14 cellular contexts compared by ENCODE assay signal in the genomic region with DNA sequence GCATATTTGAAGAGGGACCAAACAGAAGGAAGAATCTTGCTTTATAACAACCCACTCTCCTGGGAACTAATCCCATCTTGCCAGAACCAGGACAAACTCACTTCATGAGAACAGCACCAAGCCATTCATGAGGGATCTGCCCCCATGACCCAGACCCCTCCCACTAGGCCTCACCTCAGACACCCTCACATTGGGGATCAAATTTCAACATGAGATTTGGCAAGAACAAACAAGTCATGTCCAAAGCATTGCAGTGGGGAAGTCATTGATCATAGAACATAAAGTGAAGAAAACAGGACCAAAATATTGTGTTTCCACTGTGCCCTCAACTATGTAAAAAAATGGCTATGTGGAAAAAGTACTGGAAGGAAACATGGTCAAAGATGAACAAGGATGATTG. TPM values are rescaled to one million over a fixed set of nuclear protein-coding genes. Genes with fewer than 3 reads are reported as not detected.
DNase-seq lines count a peak whose midpoint lies in the region; ATAC-seq and TF ChIP-seq lines count a peak whose summit lies in the region.
"Had no signal": no experiment of that assay in that cellular context is flagged by ENCODE, and none has a peak within 500 bp of the region (broad histone marks: within the 10 kb centered on the region; RNA-seq: fewer than 3 reads in every experiment).

No MANE protein-coding gene starts in this region.

- no peak for ATAC-seq in HG02763 (IDR thresholded peaks at IDR 0.05; ENCODE audit: unreplicated experiment)

- H3K36me3 Mint-ChIP-seq in chondrocyte (ENCODE audit: low read depth) (peaks cover 42% of the 10 kb centered on the region), neural progenitor cell (peaks cover 61% of the 10 kb centered on the region)
- H3K36me3 Mint-ChIP-seq: activated naive CD8-positive, alpha-beta T cell; IgD-negative memory B cell had no signal

- peak overlapping the region; percentile 35 to 61 for H3K27ac ChIP-seq in right atrium auricular region
- H3K27ac ChIP-seq in neural progenitor cell: no peak overlapping the region
- peak overlapping the region; percentile 74 for H3K27ac ChIP-seq in vagina

- peak overlapping the region; percentile 25 for H3K4me2 ChIP-seq in neural progenitor cell

- peaks cover 3% of the 10 kb centered on the region for H3F3A ChIP-seq in neural progenitor cell (ENCODE audit: low read depth)

- H3K4me3 ChIP-seq in right atrium auricular region (no peak overlapping the region), neural progenitor cell (no peak overlapping the region), vagina (no peak overlapping the region)

- H3K9me3 ChIP-seq in right atrium auricular region (no peaks in the 10 kb centered on the region), neural progenitor cell (ENCODE audit: low read depth) (no peaks in the 10 kb centered on the region), vagina (no peaks in the 10 kb centered on the region)

- no peak for DNase-seq in right atrium auricular region (ENCODE audit: low spot score)
- no peak for DNase-seq in cardiac septum (ENCODE audit: low spot score)
- no peak for DNase-seq in chondrocyte (ENCODE audit: low spot score)
- no peak for DNase-seq in neural progenitor cell (ENCODE audit: low spot score)
- DNase-seq in vagina (ENCODE audit: extremely low spot score in 2 of 2): no peak
- DNase-seq in NCI-H2196 (lab: John Stamatoyannopoulos, UW; ENCODE audit: unreplicated experiment): no peak
- no peak for DNase-seq in stimulated activated CD4-positive, alpha-beta T cell treated with anti-CD3 and anti-CD28 coated beads, Interleukin-4, amount 100 ng/mL, for 24 hours
- DNase-seq: activated CD8-positive, alpha-beta memory T cell treated with anti-CD3 and anti-CD28 coated beads, Interleukin-2, amount 50 U/mL, for 4 hours; foreskin melanocyte; NCI-H1694 treated with DMSO at 0.1 percent for 48 hours; small intestine had no signal

- intact Hi-C loops in cardiac septum (cut with DNase I) (no loop called here), vagina (cut with DNase I) (no loop called here)

- peak overlapping the region; percentile 82 for H3K27ac Mint-ChIP-seq in chondrocyte (ENCODE audit: unreplicated experiment)
- peak overlapping the region; percentile 48 for H3K27ac Mint-ChIP-seq in neural progenitor cell
- H3K27ac Mint-ChIP-seq: activated naive CD8-positive, alpha-beta T cell; IgD-negative memory B cell had no signal

- no peak overlapping the region for H3K9ac ChIP-seq in neural progenitor cell

- H2AFZ ChIP-seq in neural progenitor cell (replicated peaks): no peak overlapping the region

- peaks cover 97% of the 10 kb centered on the region for H3K79me2 ChIP-seq in neural progenitor cell (ENCODE audit: low read depth)

- H3K27me3 Mint-ChIP-seq in chondrocyte (ENCODE audit: low read depth): no peaks in the 10 kb centered on the region
- H3K27me3 Mint-ChIP-seq in neural progenitor cell (ENCODE audit: insufficient read depth, low read depth): no peaks in the 10 kb centered on the region

- TF ChIP-seq CTCF in right atrium auricular region (IDR thresholded peaks at IDR 0.05): no peak
- no peak for TF ChIP-seq CTCF in chondrocyte (IDR thresholded peaks at IDR 0.05)
- TF ChIP-seq CTCF in neural progenitor cell (IDR thresholded peaks at IDR 0.05): no peak
- no peak for TF ChIP-seq CTCF in vagina (IDR thresholded peaks at IDR 0.05)

- H4K20me1 ChIP-seq in neural progenitor cell (ENCODE audit: low read depth): peaks cover 57% of the 10 kb centered on the region

- H3K36me3 ChIP-seq in right atrium auricular region (peaks cover 11% of the 10 kb centered on the region), neural progenitor cell (no peaks in the 10 kb centered on the region), vagina (no peaks in the 10 kb centered on the region)

- H3K4me1 ChIP-seq in right atrium auricular region (peaks cover 0 to 83% of the 10 kb centered on the region in 2 donors), neural progenitor cell (peaks cover 41% of the 10 kb centered on the region), vagina (peaks cover 80% of the 10 kb centered on the region)

- no peaks in the 10 kb centered on the region for H3K9me3 Mint-ChIP-seq in chondrocyte (ENCODE audit: low read depth)
- H3K9me3 Mint-ChIP-seq in neural progenitor cell: no peaks in the 10 kb centered on the region
- H3K9me3 Mint-ChIP-seq: IgD-negative memory B cell had no signal

- TF ChIP-seq POLR2A in vagina (IDR thresholded peaks at IDR 0.05): no peak

- H3K27me3 ChIP-seq in right atrium auricular region (no peaks in the 10 kb centered on the region), neural progenitor cell (no peaks in the 10 kb centered on the region), vagina (no peaks in the 10 kb centered on the region)

- H3K4me3 Mint-ChIP-seq in chondrocyte (ENCODE audit: unreplicated experiment) (no peak overlapping the region), neural progenitor cell (no peak overlapping the region)
- H3K4me3 Mint-ChIP-seq: activated naive CD8-positive, alpha-beta T cell; IgD-negative memory B cell had no signal

- H3K4me1 Mint-ChIP-seq in chondrocyte (ENCODE audit: low read depth): peaks cover 80% of the 10 kb centered on the region
- peaks cover 75% of the 10 kb centered on the region for H3K4me1 Mint-ChIP-seq in neural progenitor cell
- H3K4me1 Mint-ChIP-seq: IgD-negative memory B cell had no signal

RNA-seq across cellular contexts. Expression of gene MAP1B, which starts 43.9 kb away (rescaled TPM):
- 100 to 1,000 TPM; 203 to 558 TPM for total RNA-seq in right atrium auricular region
- total RNA-seq in cardiac septum: 217 TPM
- 316 to 411 TPM (median 409 TPM) in 3 replicates for total RNA-seq in chondrocyte
- 84.4 and 247 TPM in 2 replicates for total RNA-seq in neural progenitor cell (ENCODE audit: low replicate concordance)
- 386 TPM for total RNA-seq in vagina
